In genomic region chr1:58837886-58838285, GRCh38 we compare ENCODE assay signal across 21 cellular contexts. TPM values are rescaled to one million over a fixed set of nuclear protein-coding genes. Genes with fewer than 3 reads are reported as not detected.
DNase-seq lines count a peak whose midpoint lies in the region; ATAC-seq, FAIRE-seq and TF ChIP-seq lines count a peak whose summit lies in the region.
"Had no signal": no experiment of that assay in that cellular context is flagged by ENCODE, and none has a peak within 500 bp of the region (broad histone marks: within the 10 kb centered on the region; RNA-seq: fewer than 3 reads in every experiment).

No MANE protein-coding gene starts in this region.

- POLR2A ChIA-PET in T-cell (lab: Charles Lee), result no interaction called here

- no peak overlapping the region for H2AFZ ChIP-seq in keratinocyte (ENCODE audit: control insufficient read depth, low read length)

- ATAC-seq in HG02642 (IDR thresholded peaks at IDR 0.05; ENCODE audit: poor library complexity, unreplicated experiment) (no peak), T-cell (replicated peaks in 1 of 4) (no peak)
- ATAC-seq: SK-N-SH treated with all-trans-retinoic acid at 6 μM for 48 hours had no signal

- H3K4me3 Mint-ChIP-seq in T-cell, result no peak overlapping the region
- H3K4me3 Mint-ChIP-seq: CD8-positive, alpha-beta memory T cell; IgD-negative memory B cell had no signal

- FAIRE-seq in keratinocyte (lab: Jason Lieb, UNC), result peak; percentile 17

- no peaks in the 10 kb centered on the region for H3K36me3 Mint-ChIP-seq in T-cell
- H3K36me3 Mint-ChIP-seq: IgD-negative memory B cell had no signal

- H3K9me1 ChIP-seq in keratinocyte (ENCODE audit: control insufficient read depth, extremely low read depth, insufficient read depth, low read length), result no peaks in the 10 kb centered on the region

- peaks cover 11% of the 10 kb centered on the region for H3K4me1 ChIP-seq in keratinocyte (ENCODE audit: control insufficient read depth, extremely low read depth, insufficient read depth, low read length)
- H3K4me1 ChIP-seq: Peyer's patch had no signal

- no peaks in the 10 kb centered on the region for H3K27me3 ChIP-seq in keratinocyte (ENCODE audit: control insufficient read depth, extremely low read depth, insufficient read depth, low read length)
- H3K27me3 ChIP-seq: Peyer's patch had no signal

- no peak overlapping the region for H3K27ac ChIP-seq in keratinocyte (ENCODE audit: control insufficient read depth, insufficient read depth, low read length)
- H3K27ac ChIP-seq: Peyer's patch had no signal

- dilution Hi-C loops in keratinocyte (cut with MboI; ENCODE audit: extremely low pct_ligation_motif_present, low sequenced_read_pairs), result no loop called here

- DNase-seq in NCI-H2107 treated with DMSO at 0.1 percent for 48 hours (lab: John Stamatoyannopoulos, UW; ENCODE audit: unreplicated experiment) (peak; percentile 77), NCI-H2107 (lab: John Stamatoyannopoulos, UW) (no peak), G401 (ENCODE audit: low spot score) (peak; percentile 80), NCI-H2196 (lab: John Stamatoyannopoulos, UW; ENCODE audit: unreplicated experiment) (peak; percentile 27), keratinocyte (ENCODE audit: low read depth, low spot score) (no peak), T-cell (no peak), GM13976 (ENCODE audit: low spot score) (no peak)
- DNase-seq: 8988T; Calu3; CD8-positive, alpha-beta memory T cell; DMS79; GOT3; HCEC 1CT; MV-4-11; NCI-H1105 treated with DMSO at 0.1 percent for 48 hours; NCI-H2227 treated with DMSO at 0.1 percent for 48 hours; NCI-H774; Peyer's patch had no signal

- H3K9me3 ChIP-seq in keratinocyte (ENCODE audit: control insufficient read depth, low read depth, low read length), result no peaks in the 10 kb centered on the region
- H3K9me3 ChIP-seq: Peyer's patch had no signal

- no peak for TF ChIP-seq CTCF in keratinocyte (optimal IDR thresholded peaks at IDR 0.05 in 1 of 3, IDR thresholded peaks at IDR 0.05 in 1 of 3, conservative IDR thresholded peaks at IDR 0.05 in 1 of 3; ENCODE audit: extremely low read depth in 1 of 3, insufficient read depth in 2 of 3, low read length in 3 of 3)
- TF ChIP-seq CTCF in GM13976 (IDR thresholded peaks at IDR 0.05; ENCODE audit: borderline replicate concordance, control extremely low read depth, extremely low read depth, insufficient read depth, missing control alignments), result no peak

- no peak overlapping the region for H3K9ac ChIP-seq in keratinocyte (ENCODE audit: control insufficient read depth, extremely low read depth, insufficient read depth, low read length)

- no peak overlapping the region for H3K4me3 ChIP-seq in keratinocyte (ENCODE audit: control insufficient read depth in 2 of 3, extremely low read depth in 1 of 3, insufficient read depth in 2 of 3, low read depth in 1 of 3, low read length in 3 of 3)
- H3K4me3 ChIP-seq: Peyer's patch had no signal

- no peak overlapping the region for H3K27ac Mint-ChIP-seq in T-cell

- no peaks in the 10 kb centered on the region for H3K9me3 Mint-ChIP-seq in T-cell
- H3K9me3 Mint-ChIP-seq: CD8-positive, alpha-beta memory T cell; IgD-negative memory B cell had no signal

- no peaks in the 10 kb centered on the region for H4K20me1 ChIP-seq in keratinocyte (ENCODE audit: control insufficient read depth, extremely low read depth, insufficient read depth, low read length)

- H3K79me2 ChIP-seq in keratinocyte (ENCODE audit: control insufficient read depth, insufficient read depth, low read length), result no peaks in the 10 kb centered on the region

- CTCF ChIA-PET in T-cell (lab: Charles Lee), result no interaction called here

- in situ Hi-C loops in G401 (cut with HindIII; ENCODE audit: low sequenced_read_pairs), result no loop called here
- in situ Hi-C loops in GM13976 (cut with MboI; ENCODE audit: low sequenced_read_pairs, unreplicated experiment), result no loop called here

- H3K27me3 Mint-ChIP-seq in T-cell, result no peaks in the 10 kb centered on the region
- H3K27me3 Mint-ChIP-seq: CD8-positive, alpha-beta memory T cell; IgD-negative memory B cell had no signal

- no peaks in the 10 kb centered on the region for H3K36me3 ChIP-seq in keratinocyte (ENCODE audit: control insufficient read depth in 2 of 2, extremely low read depth in 1 of 2, insufficient read depth in 2 of 2, low read length in 2 of 2)
- H3K36me3 ChIP-seq: Peyer's patch had no signal

- peaks cover 4 to 14% (median 4%) of the 10 kb centered on the region in 3 donors for H3K4me1 Mint-ChIP-seq in T-cell

- no peak overlapping the region for H3K4me2 ChIP-seq in keratinocyte (ENCODE audit: control insufficient read depth, extremely low read depth, insufficient read depth, low read depth, low read length)

RNA-seq across cellular contexts. Expression of gene JUN, which starts 54.0 kb away (rescaled TPM):
- total RNA-seq in G401 (2014; rRNA removed; shearing (Covaris generic)), result 6.7 and 7.9 TPM in 2 replicates
- polyA plus RNA-seq in keratinocyte, result 31.2 to 83.1 TPM (median 70.1 TPM) in 3 replicates
- polyA plus RNA-seq in keratinocyte (2011; ENCODE audit: low read depth), result 322 TPM
- 20.0 and 37.1 TPM in 2 replicates for polyA plus RNA-seq in keratinocyte (2011; cell fraction: cytosol; rRNA removed)
- polyA plus RNA-seq in keratinocyte (2011; cell fraction: nucleus; rRNA removed), result 170 and 226 TPM in 2 replicates
- polyA plus RNA-seq in keratinocyte (2012; ENCODE audit: low replicate concordance), result 43.2 and 179 TPM in 2 replicates
- 28.4 to 46.4 TPM (median 36.4 TPM) in 3 replicates for polyA minus RNA-seq in keratinocyte
- polyA minus RNA-seq in keratinocyte (2011; cell fraction: cytosol; rRNA and poly(A)+ RNA removed), result 76.4 TPM
- polyA minus RNA-seq in keratinocyte (2011; cell fraction: nucleus; rRNA and poly(A)+ RNA removed), result 198 and 206 TPM in 2 replicates
- 1,000 to 10,000 TPM in 1 of 5 donors, 100 to 1,000 TPM in 1, 10 to 100 TPM in 3; 43.2 to 1,335 (median 56.6) TPM for total RNA-seq in T-cell

Comparison
In these comparisons a context has a peak if more than half of its experiments do, and no peak if none do; other contexts are left out.
1. DNase-seq: peak in NCI-H2107 treated with DMSO at 0.1 percent for 48 hours (single experiment), G401 (single experiment) and NCI-H2196 (single experiment); none in NCI-H2107 (single experiment), keratinocyte (single experiment), T-cell (0 of 34) and GM13976 (single experiment).